Comparison of ENCODE assay signal across 32 cellular contexts in the genomic region with DNA sequence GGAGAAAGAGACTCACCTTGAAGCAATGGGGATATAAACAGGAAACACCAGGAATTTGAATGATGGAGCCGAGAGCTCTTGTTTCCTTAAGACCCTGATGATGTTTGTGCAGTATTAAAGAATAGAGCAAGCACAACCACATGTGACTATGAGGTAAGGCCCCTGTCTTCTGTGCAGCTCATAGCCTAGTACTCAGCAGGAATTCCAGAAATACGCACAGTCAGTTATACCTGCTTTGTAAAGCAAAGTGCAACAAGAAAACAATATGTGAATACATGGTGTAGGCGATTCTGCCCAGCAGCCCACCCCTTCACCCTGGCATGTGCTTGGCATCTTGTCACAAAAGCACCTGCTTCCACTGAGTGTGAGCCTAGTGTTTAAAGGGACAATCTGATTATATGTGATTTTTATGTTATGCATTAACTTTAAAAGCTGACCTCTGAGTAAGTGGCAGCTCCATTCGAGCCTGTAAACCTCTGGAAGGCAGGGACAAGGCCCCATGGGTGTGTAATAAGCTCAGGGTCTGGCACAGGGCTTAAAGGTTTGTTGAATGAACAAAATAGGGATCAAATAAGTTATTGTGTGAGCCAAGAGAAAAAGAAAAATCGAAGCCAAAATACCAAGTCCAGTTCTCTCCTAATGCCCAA.
DNase-seq lines count a peak whose midpoint lies in the region; ATAC-seq, FAIRE-seq and TF ChIP-seq lines count a peak whose summit lies in the region.
"Had no signal": no experiment of that assay in that cellular context is flagged by ENCODE, and none has a peak within 500 bp of the region (broad histone marks: within the 10 kb centered on the region; RNA-seq: fewer than 3 reads in every experiment).

No MANE protein-coding gene starts in this region.

- no peaks in the 10 kb centered on the region for H3K36me3 ChIP-seq in GM23338 (ENCODE audit: insufficient read depth)
- no peaks in the 10 kb centered on the region for H3K36me3 ChIP-seq in body of pancreas (replicated peaks in 1 of 2; ENCODE audit: insufficient read depth in 1 of 2, low read depth in 2 of 2)
- no peaks in the 10 kb centered on the region for H3K36me3 ChIP-seq in pancreas
- H3K36me3 ChIP-seq: colonic mucosa, lower lobe of right lung, neutrophil, thyroid gland, WERI-Rb-1 had no signal

- DNase-seq in GM23338 (ENCODE audit: low spot score) = no peak
- peak in 2 of 4 donors; percentile 39 to 54 for DNase-seq in body of pancreas
- DNase-seq in pancreas = no peak
- no peak for DNase-seq in GM12892 (ENCODE audit: insufficient read length)
- DNase-seq in activated gamma-delta T cell treated with Interleukin-2 at 50 U/mL for 16 hours = no peak
- DNase-seq in germinal center (ENCODE audit: low spot score) = no peak
- DNase-seq in NCI-H1048 (lab: John Stamatoyannopoulos, UW) = no peak
- DNase-seq: activated CD4-positive, alpha-beta T cell treated with anti-CD3 and anti-CD28 coated beads for 48 hours; activated CD8-positive, alpha-beta memory T cell treated with anti-CD3 and anti-CD28 coated beads for 24 hours; activated naive CD4-positive, alpha-beta T cell; CD8-positive, alpha-beta T cell; colonic mucosa; GM23248; KG1; lower lobe of right lung; MM.1S; NCI-H1417 treated with DMSO at 0.1 percent for 48 hours; NCI-H2081 treated with DMSO at 0.1 percent for 48 hours; NK-92 treated with Interleukin-12 subunit alpha and Interleukin-12 subunit beta, amount 100 ng/mL, for 24 hours; PC-3; psoas muscle; SIG-M5; SW 1271; T1000; thyroid gland; WERI-Rb-1 had no signal

- no peak for FAIRE-seq in pancreas (lab: Jason Lieb, UNC)
- no peak for FAIRE-seq in GM12892 (lab: Jason Lieb, UNC)
- FAIRE-seq: A549, bronchial epithelial cell had no signal

- H3K4me3 ChIP-seq in GM23338 (no peak overlapping the region), body of pancreas (no peak overlapping the region), pancreas (no peak overlapping the region)
- H3K4me3 ChIP-seq: A549, colonic mucosa, GM23248, lower lobe of right lung, psoas muscle, skin epidermis, thyroid gland had no signal

- no peak overlapping the region for H3K4me3 Mint-ChIP-seq in GM23338
- H3K4me3 Mint-ChIP-seq: CD8-positive, alpha-beta T cell; stimulated activated naive CD8-positive, alpha-beta T cell treated with anti-CD3 and anti-CD28 coated beads, Interleukin-15, Interleukin-2, amounts not matched to agents 100 ng/mL and 50 ng/mL, for 24 hours had no signal

- no peaks in the 10 kb centered on the region for H3K36me3 Mint-ChIP-seq in GM23338 (ENCODE audit: low read depth)
- H3K36me3 Mint-ChIP-seq: CD8-positive, alpha-beta T cell had no signal

- H3F3A ChIP-seq in GM23338 (replicated peaks; ENCODE audit: low read depth) = no peaks in the 10 kb centered on the region

- no peaks in the 10 kb centered on the region for H3K27me3 ChIP-seq in GM23338 (ENCODE audit: insufficient read depth)
- H3K27me3 ChIP-seq in body of pancreas = no peaks in the 10 kb centered on the region
- H3K27me3 ChIP-seq in layer of hippocampus (ENCODE audit: control insufficient read depth, insufficient read depth, low read length) = no peaks in the 10 kb centered on the region
- no peaks in the 10 kb centered on the region for H3K27me3 ChIP-seq in pancreas
- H3K27me3 ChIP-seq: colonic mucosa, neutrophil, thyroid gland had no signal

- no peak overlapping the region for H2AFZ ChIP-seq in GM23338
- H2AFZ ChIP-seq: GM23248 had no signal

- intact Hi-C loops in body of pancreas (cut with DNase I) = no loop called here
- intact Hi-C loops in pancreas (cut with DNase I) = no loop called here

- H4K20me1 ChIP-seq in GM23338 (replicated peaks; ENCODE audit: insufficient read depth) = no peaks in the 10 kb centered on the region

- no peaks in the 10 kb centered on the region for H3K79me2 ChIP-seq in GM23338 (replicated peaks; ENCODE audit: insufficient read depth)

- H3K27ac ChIP-seq in GM23338 (ENCODE audit: low read depth) (0 out of 2 replicates have a peak overlapping the region, but pooled peaks have one; percentile 29), body of pancreas (peak overlapping the region in 3 of 4 donors; percentile 24 to 46 (median 39)), layer of hippocampus (ENCODE audit: low read depth, low read length) (peak overlapping the region; percentile 53), pancreas (peak overlapping the region in 3 of 4 donors; percentile 26 to 34 (median 27))
- H3K27ac ChIP-seq: A549, colonic mucosa, GM23248, lower lobe of right lung, neutrophil, psoas muscle, skin epidermis, thyroid gland, WERI-Rb-1 had no signal

- H3K4me1 Mint-ChIP-seq in GM23338 = peaks cover 31% of the 10 kb centered on the region

- H3K9me3 ChIP-seq in body of pancreas (no peaks in the 10 kb centered on the region), pancreas (no peaks in the 10 kb centered on the region)
- H3K9me3 ChIP-seq: A549, colonic mucosa, lower lobe of right lung, neutrophil, psoas muscle, thyroid gland had no signal

- H3K9me2 ChIP-seq in GM23338 (ENCODE audit: insufficient read depth) = no peaks in the 10 kb centered on the region

- H3K27me3 Mint-ChIP-seq in GM23338 (ENCODE audit: insufficient read depth, low read depth, poor library complexity) = peaks cover 2% of the 10 kb centered on the region

- ATAC-seq in GM23338 = no peak
- peak; percentile 33 for ATAC-seq in body of pancreas
- ATAC-seq in pancreas = peak; percentile 38 to 78 (median 66)
- ATAC-seq: A549; CD8-positive, alpha-beta T cell; lower lobe of right lung; PC-3; psoas muscle had no signal

- 26 to 39% methylated on average over 5 of the region's 5 CpGs for WGBS in body of pancreas, 2 donors
- 30 to 35% methylated on average over 5 of the region's 5 CpGs for WGBS in pancreas, 2 donors

- no peak overlapping the region; the same call in 1 of the 2 replicates for H3K27ac Mint-ChIP-seq in GM23338
- H3K27ac Mint-ChIP-seq: CD8-positive, alpha-beta T cell; stimulated activated naive CD8-positive, alpha-beta T cell treated with anti-CD3 and anti-CD28 coated beads, Interleukin-15, Interleukin-2, amounts not matched to agents 100 ng/mL and 50 ng/mL, for 24 hours had no signal

- H3K4me2 ChIP-seq in GM23338 = 0 out of 2 replicates have a peak overlapping the region, but pooled peaks have one; percentile 5
- H3K4me2 ChIP-seq: A549 had no signal

- TF ChIP-seq POLR2A in body of pancreas (IDR thresholded peaks at IDR 0.05) = no peak
- no peak for TF ChIP-seq POLR2A in GM12892 (IDR thresholded peaks at IDR 0.05; ENCODE audit: low read depth, low read length)

- H3K9me3 Mint-ChIP-seq in GM23338 = no peaks in the 10 kb centered on the region; the same call in 2 of the 3 replicates
- H3K9me3 Mint-ChIP-seq: CD8-positive, alpha-beta T cell; stimulated activated naive CD8-positive, alpha-beta T cell treated with anti-CD3 and anti-CD28 coated beads, Interleukin-15, Interleukin-2, amounts not matched to agents 100 ng/mL and 50 ng/mL, for 24 hours had no signal

- H3K4me1 ChIP-seq in GM23338 (ENCODE audit: insufficient read depth) = peaks cover 17% of the 10 kb centered on the region
- H3K4me1 ChIP-seq in body of pancreas = peaks cover 26% of the 10 kb centered on the region
- H3K4me1 ChIP-seq in pancreas = peaks cover 0 to 22% (median 21%) of the 10 kb centered on the region in 3 donors
- H3K4me1 ChIP-seq: A549, colonic mucosa, lower lobe of right lung had no signal

- TF ChIP-seq CTCF in GM23338 (conservative IDR thresholded peaks at IDR 0.05; ENCODE audit: low read depth in 2 of 2) (no peak), body of pancreas (IDR thresholded peaks at IDR 0.05) (no peak), pancreas (IDR thresholded peaks at IDR 0.05) (no peak)

TF ChIP-seq in GM23338, 12 proteins besides CTCF, POLR2A, EP300 and RAD21 (continues in another document):
- no peak for TF ChIP-seq EZH2phosphoT487 (IDR thresholded peaks at IDR 0.05; ENCODE audit: unreplicated experiment)
- no peak for TF ChIP-seq NANOG (IDR thresholded peaks at IDR 0.05; ENCODE audit: borderline replicate concordance)
- TF ChIP-seq, protein P1, sequence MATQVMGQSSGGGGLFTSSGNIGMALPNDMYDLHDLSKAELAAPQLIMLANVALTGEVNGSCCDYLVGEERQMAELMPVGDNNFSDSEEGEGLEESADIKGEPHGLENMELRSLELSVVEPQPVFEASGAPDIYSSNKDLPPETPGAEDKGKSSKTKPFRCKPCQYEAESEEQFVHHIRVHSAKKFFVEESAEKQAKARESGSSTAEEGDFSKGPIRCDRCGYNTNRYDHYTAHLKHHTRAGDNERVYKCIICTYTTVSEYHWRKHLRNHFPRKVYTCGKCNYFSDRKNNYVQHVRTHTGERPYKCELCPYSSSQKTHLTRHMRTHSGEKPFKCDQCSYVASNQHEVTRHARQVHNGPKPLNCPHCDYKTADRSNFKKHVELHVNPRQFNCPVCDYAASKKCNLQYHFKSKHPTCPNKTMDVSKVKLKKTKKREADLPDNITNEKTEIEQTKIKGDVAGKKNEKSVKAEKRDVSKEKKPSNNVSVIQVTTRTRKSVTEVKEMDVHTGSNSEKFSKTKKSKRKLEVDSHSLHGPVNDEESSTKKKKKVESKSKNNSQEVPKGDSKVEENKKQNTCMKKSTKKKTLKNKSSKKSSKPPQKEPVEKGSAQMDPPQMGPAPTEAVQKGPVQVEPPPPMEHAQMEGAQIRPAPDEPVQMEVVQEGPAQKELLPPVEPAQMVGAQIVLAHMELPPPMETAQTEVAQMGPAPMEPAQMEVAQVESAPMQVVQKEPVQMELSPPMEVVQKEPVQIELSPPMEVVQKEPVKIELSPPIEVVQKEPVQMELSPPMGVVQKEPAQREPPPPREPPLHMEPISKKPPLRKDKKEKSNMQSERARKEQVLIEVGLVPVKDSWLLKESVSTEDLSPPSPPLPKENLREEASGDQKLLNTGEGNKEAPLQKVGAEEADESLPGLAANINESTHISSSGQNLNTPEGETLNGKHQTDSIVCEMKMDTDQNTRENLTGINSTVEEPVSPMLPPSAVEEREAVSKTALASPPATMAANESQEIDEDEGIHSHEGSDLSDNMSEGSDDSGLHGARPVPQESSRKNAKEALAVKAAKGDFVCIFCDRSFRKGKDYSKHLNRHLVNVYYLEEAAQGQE (IDR thresholded peaks at IDR 0.05; ENCODE audit: unreplicated experiment) = no peak
- no peak for TF ChIP-seq ZNF114 (CRISPR knock-in tag; IDR thresholded peaks at IDR 0.05)
- TF ChIP-seq EZH2 (IDR thresholded peaks at IDR 0.05; ENCODE audit: low read depth, unreplicated experiment) = no peak
- no peak for TF ChIP-seq STAT1 (IDR thresholded peaks at IDR 0.05; ENCODE audit: unreplicated experiment)
- TF ChIP-seq POLR2AphosphoS5 (IDR thresholded peaks at IDR 0.05; ENCODE audit: low read depth) = no peak
- TF ChIP-seq JUNB (IDR thresholded peaks at IDR 0.05; ENCODE audit: unreplicated experiment) = no peak
- TF ChIP-seq, protein P2, sequence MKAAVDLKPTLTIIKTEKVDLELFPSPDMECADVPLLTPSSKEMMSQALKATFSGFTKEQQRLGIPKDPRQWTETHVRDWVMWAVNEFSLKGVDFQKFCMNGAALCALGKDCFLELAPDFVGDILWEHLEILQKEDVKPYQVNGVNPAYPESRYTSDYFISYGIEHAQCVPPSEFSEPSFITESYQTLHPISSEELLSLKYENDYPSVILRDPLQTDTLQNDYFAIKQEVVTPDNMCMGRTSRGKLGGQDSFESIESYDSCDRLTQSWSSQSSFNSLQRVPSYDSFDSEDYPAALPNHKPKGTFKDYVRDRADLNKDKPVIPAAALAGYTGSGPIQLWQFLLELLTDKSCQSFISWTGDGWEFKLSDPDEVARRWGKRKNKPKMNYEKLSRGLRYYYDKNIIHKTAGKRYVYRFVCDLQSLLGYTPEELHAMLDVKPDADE (IDR thresholded peaks at IDR 0.05) = no peak
